ENCODE assay signal across 1 cellular context in the genomic region with DNA sequence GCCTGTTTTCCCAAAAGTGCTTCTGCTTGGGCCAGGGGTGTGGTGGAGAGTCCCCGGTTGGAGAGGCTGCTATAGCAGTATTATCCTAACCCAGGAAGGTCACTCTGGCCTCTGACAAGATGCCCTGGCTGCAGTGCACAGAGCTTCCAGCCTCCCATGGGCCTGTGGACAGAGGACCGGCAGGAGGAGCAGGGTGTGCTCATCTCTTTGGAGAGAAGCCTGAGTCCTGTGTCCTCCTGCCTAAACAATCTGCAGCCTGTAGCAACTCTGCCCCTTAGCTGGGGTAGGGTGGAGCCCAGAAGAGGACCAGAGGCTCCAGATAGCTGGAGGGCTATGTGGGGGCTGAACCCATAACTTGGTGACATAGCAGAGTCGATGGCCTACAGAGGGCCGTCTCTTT.
TF ChIP-seq lines count a peak whose summit lies in the region.

No MANE protein-coding gene starts in this region.

TF ChIP-seq in GM12878, 131 proteins besides CTCF, POLR2A, EP300 and RAD21 (continued from another document):
- TF ChIP-seq, protein P1, sequence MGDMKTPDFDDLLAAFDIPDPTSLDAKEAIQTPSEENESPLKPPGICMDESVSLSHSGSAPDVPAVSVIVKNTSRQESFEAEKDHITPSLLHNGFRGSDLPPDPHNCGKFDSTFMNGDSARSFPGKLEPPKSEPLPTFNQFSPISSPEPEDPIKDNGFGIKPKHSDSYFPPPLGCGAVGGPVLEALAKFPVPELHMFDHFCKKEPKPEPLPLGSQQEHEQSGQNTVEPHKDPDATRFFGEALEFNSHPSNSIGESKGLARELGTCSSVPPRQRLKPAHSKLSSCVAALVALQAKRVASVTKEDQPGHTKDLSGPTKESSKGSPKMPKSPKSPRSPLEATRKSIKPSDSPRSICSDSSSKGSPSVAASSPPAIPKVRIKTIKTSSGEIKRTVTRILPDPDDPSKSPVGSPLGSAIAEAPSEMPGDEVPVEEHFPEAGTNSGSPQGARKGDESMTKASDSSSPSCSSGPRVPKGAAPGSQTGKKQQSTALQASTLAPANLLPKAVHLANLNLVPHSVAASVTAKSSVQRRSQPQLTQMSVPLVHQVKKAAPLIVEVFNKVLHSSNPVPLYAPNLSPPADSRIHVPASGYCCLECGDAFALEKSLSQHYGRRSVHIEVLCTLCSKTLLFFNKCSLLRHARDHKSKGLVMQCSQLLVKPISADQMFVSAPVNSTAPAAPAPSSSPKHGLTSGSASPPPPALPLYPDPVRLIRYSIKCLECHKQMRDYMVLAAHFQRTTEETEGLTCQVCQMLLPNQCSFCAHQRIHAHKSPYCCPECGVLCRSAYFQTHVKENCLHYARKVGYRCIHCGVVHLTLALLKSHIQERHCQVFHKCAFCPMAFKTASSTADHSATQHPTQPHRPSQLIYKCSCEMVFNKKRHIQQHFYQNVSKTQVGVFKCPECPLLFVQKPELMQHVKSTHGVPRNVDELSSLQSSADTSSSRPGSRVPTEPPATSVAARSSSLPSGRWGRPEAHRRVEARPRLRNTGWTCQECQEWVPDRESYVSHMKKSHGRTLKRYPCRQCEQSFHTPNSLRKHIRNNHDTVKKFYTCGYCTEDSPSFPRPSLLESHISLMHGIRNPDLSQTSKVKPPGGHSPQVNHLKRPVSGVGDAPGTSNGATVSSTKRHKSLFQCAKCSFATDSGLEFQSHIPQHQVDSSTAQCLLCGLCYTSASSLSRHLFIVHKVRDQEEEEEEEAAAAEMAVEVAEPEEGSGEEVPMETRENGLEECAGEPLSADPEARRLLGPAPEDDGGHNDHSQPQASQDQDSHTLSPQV (IDR thresholded peaks at IDR 0.05): no peak
- TF ChIP-seq NR2F1 (conservative IDR thresholded peaks at IDR 0.05): no peak
- no peak for TF ChIP-seq KAT2A (conservative IDR thresholded peaks at IDR 0.05; ENCODE audit: control insufficient read depth, low read depth, low read length)
- TF ChIP-seq, protein P2, sequence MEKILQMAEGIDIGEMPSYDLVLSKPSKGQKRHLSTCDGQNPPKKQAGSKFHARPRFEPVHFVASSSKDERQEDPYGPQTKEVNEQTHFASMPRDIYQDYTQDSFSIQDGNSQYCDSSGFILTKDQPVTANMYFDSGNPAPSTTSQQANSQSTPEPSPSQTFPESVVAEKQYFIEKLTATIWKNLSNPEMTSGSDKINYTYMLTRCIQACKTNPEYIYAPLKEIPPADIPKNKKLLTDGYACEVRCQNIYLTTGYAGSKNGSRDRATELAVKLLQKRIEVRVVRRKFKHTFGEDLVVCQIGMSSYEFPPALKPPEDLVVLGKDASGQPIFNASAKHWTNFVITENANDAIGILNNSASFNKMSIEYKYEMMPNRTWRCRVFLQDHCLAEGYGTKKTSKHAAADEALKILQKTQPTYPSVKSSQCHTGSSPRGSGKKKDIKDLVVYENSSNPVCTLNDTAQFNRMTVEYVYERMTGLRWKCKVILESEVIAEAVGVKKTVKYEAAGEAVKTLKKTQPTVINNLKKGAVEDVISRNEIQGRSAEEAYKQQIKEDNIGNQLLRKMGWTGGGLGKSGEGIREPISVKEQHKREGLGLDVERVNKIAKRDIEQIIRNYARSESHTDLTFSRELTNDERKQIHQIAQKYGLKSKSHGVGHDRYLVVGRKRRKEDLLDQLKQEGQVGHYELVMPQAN (conservative IDR thresholded peaks at IDR 0.05): no peak
- no peak for TF ChIP-seq RUNX3 (IDR thresholded peaks at IDR 0.05; ENCODE audit: low read length)
- TF ChIP-seq, protein P3, sequence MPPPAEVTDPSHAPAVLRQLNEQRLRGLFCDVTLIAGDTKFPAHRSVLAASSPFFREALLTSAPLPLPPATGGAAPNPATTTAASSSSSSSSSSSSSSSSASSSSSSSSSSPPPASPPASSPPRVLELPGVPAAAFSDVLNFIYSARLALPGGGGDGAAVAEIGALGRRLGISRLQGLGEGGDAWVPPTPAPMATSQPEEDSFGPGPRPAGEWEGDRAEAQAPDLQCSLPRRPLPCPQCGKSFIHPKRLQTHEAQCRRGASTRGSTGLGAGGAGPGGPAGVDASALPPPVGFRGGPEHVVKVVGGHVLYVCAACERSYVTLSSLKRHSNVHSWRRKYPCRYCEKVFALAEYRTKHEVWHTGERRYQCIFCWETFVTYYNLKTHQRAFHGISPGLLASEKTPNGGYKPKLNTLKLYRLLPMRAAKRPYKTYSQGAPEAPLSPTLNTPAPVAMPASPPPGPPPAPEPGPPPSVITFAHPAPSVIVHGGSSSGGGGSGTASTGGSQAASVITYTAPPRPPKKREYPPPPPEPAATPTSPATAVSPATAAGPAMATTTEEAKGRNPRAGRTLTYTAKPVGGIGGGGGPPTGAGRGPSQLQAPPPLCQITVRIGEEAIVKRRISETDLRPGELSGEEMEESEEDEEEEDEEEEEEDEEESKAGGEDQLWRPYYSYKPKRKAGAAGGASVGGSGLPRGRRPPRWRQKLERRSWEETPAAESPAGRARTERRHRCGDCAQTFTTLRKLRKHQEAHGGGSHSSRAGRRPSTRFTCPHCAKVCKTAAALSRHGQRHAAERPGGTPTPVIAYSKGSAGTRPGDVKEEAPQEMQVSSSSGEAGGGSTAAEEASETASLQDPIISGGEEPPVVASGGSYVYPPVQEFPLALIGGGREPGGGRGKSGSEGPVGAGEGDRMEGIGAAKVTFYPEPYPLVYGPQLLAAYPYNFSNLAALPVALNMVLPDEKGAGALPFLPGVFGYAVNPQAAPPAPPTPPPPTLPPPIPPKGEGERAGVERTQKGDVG (CRISPR knock-in tag; IDR thresholded peaks at IDR 0.05): no peak
- no peak for TF ChIP-seq ZNF384 (IDR thresholded peaks at IDR 0.05; ENCODE audit: borderline replicate concordance, low read depth, low read length)
- no peak for TF ChIP-seq BRCA1 (IDR thresholded peaks at IDR 0.05; ENCODE audit: low read depth, low read length)
- TF ChIP-seq RCOR1 (conservative IDR thresholded peaks at IDR 0.05; ENCODE audit: low read depth, low read length): no peak
- TF ChIP-seq STAT3 (IDR thresholded peaks at IDR 0.05; ENCODE audit: low read depth, low read length): no peak
- TF ChIP-seq CHD2 (IDR thresholded peaks at IDR 0.05; ENCODE audit: borderline replicate concordance, low read depth, low read length): no peak
- no peak for TF ChIP-seq TARDBP (IDR thresholded peaks at IDR 0.05; ENCODE audit: borderline replicate concordance)
